In genomic region chr19:15280915-15281683, GRCh38 we compare ENCODE assay signal across 8 cellular contexts. TPM values are rescaled to one million over a fixed set of nuclear protein-coding genes. Genes with fewer than 3 reads are reported as not detected.
DNase-seq lines count a peak whose midpoint lies in the region; ATAC-seq and FAIRE-seq lines count a peak whose summit lies in the region.

No MANE protein-coding gene starts in this region.

- H3K36me3 Mint-ChIP-seq in naive B cell, result no peaks in the 10 kb centered on the region

- H3K4me1 Mint-ChIP-seq in naive B cell, result peaks cover 75 to 97% (median 86%) of the 10 kb centered on the region in 3 donors

- H3K9me3 Mint-ChIP-seq in naive B cell, result no peaks in the 10 kb centered on the region

- H3K27me3 Mint-ChIP-seq in naive B cell, result no peaks in the 10 kb centered on the region

- DNase-seq in CD1c-positive myeloid dendritic cell (ENCODE audit: extremely low spot score) (peak; percentile 58), LHCN-M2 (ENCODE audit: low read depth) (peak; percentile 90), SK-N-DZ (ENCODE audit: low spot score) (peak; percentile 80), naive B cell (no peak), GM19239 (ENCODE audit: insufficient read length, low spot score) (no peak), cortex of kidney (lab: John Stamatoyannopoulos, UW) (no peak)

- FAIRE-seq in GM19239 (lab: Jason Lieb, UNC), result no peak

- ATAC-seq in esophagus mucosa (peak; percentile 76), naive B cell (ENCODE audit: low read depth in 2 of 2) (no peak), HG03108 (IDR thresholded peaks at IDR 0.05; ENCODE audit: unreplicated experiment) (no peak)

- H3K4me3 Mint-ChIP-seq in naive B cell, result peak overlapping the region in 6 of 8 donors; percentile 3 to 50 (median 34)

- H3K27ac Mint-ChIP-seq in naive B cell, result peak overlapping the region in 5 of 6 donors; percentile 72 to 94 (median 87)

RNA-seq across cellular contexts. Expression of gene EPHX3, which starts 48.9 kb away (rescaled TPM):
- total RNA-seq in LHCN-M2 (2014; rRNA removed), result not detected in 2 replicates
- polyA plus RNA-seq in LHCN-M2 (2012), result 0.02 TPM
- polyA plus RNA-seq in SK-N-DZ (2014; cell fraction: cytosol; rRNA removed), result 0.09 TPM in 1 of 2 replicates, not detected in the other
- polyA plus RNA-seq in SK-N-DZ (2014; cell fraction: nucleus; rRNA removed), result 0.14 and 0.46 TPM in 2 replicates
- total RNA-seq in esophagus mucosa, result 34.6 TPM
- polyA plus RNA-seq in naive B cell (ENCODE audit: low read depth in 6 of 6), result not detected

RNA-seq across cellular contexts. Expression of gene BRD4, which starts 51.2 kb away (rescaled TPM):
- 15.6 and 18.3 TPM in 2 replicates for total RNA-seq in LHCN-M2 (2014; rRNA removed)
- 36.5 TPM for polyA plus RNA-seq in LHCN-M2 (2012)
- 9.3 and 11.1 TPM in 2 replicates for polyA plus RNA-seq in SK-N-DZ (2014; cell fraction: cytosol; rRNA removed)
- polyA plus RNA-seq in SK-N-DZ (2014; cell fraction: nucleus; rRNA removed), result 9.9 and 20.7 TPM in 2 replicates
- total RNA-seq in esophagus mucosa, result 55.1 TPM
- 10 to 100 TPM; 13.5 to 51.9 (median 18.4) TPM for polyA plus RNA-seq in naive B cell (ENCODE audit: low read depth in 6 of 6)

Comparison
In these comparisons a context has a peak if more than half of its experiments do, and no peak if none do; other contexts are left out.
1. DNase-seq: peak in CD1c-positive myeloid dendritic cell (single experiment), LHCN-M2 (single experiment) and SK-N-DZ (single experiment); none in naive B cell (single experiment), GM19239 (single experiment) and cortex of kidney (single experiment).
2. RNA of gene EPHX3, which starts 48.9 kb away (total RNA-seq): 34.6 TPM in esophagus mucosa (single experiment); not detected in LHCN-M2; every median in the first group is over 10 times any median in the second.